15 cellular contexts compared by ENCODE assay signal in genomic region chr15:80480171-80480811, GRCh38.
A peak's percentile ranks its signal among the peaks of the same experiment; 100 is the strongest.
DNase-seq lines count a peak whose midpoint lies in the region; ATAC-seq and TF ChIP-seq lines count a peak whose summit lies in the region.
"Had no signal": no experiment of that assay in that cellular context is flagged by ENCODE, and none has a peak within 500 bp of the region (broad histone marks: within the 10 kb centered on the region; RNA-seq: fewer than 3 reads in every experiment).

No MANE protein-coding gene starts in this region.

- H3K36me3 ChIP-seq in right lobe of liver = no peaks in the 10 kb centered on the region
- H3K36me3 ChIP-seq in tibial artery = peaks cover 5 to 7% (median 6%) of the 10 kb centered on the region in 3 donors
- H3K36me3 ChIP-seq: thyroid gland had no signal

- WGBS in right lobe of liver (ENCODE audit: insufficient coverage, low coverage, low lambda C conversion rate, missing lambda C conversion rate) = 48% methylated on average over 4 of the region's 6 CpGs

- peak; percentile 82 for DNase-seq in NCI-H2171 treated with DMSO at 0.1 percent for 48 hours (lab: John Stamatoyannopoulos, UW)
- DNase-seq in coronary artery (ENCODE audit: low spot score) = no peak
- no peak for DNase-seq in right lobe of liver
- DNase-seq in tibial artery = peak in 1 of 2 donors; percentile 54
- DNase-seq in DMS 273 treated with DMSO at 0.1 percent for 48 hours (lab: John Stamatoyannopoulos, UW) = no peak
- DNase-seq in SHP77 (lab: John Stamatoyannopoulos, UW) = no peak
- DNase-seq in HPDE6-E6E7 (ENCODE audit: extremely low spot score) = no peak
- no peak for DNase-seq in islet precursor cell
- DNase-seq: activated T-cell treated with anti-CD3 and anti-CD28 coated beads, Interleukin-2, amount 50 U/mL, for 72 hours; DMS79; KBM-7; stimulated activated CD4-positive, alpha-beta T cell treated with anti-CD3 and anti-CD28 coated beads, Interleukin-4, amount 100 ng/mL, for 24 hours had no signal

- H3K4me3 ChIP-seq in coronary artery (no peak overlapping the region), right lobe of liver (no peak overlapping the region), tibial artery (no peak overlapping the region)
- H3K4me3 ChIP-seq: thyroid gland had no signal

- no peaks in the 10 kb centered on the region for H3K4me1 ChIP-seq in right lobe of liver
- H3K4me1 ChIP-seq in tibial artery = peaks cover 0 to 61% (median 24%) of the 10 kb centered on the region in 4 donors

- intact Hi-C loops in right lobe of liver (cut with DNase I) = no loop called here
- intact Hi-C loops in tibial artery (cut with DNase I; ENCODE audit: low total_unique reads) = no loop called here

- H3K27ac ChIP-seq in coronary artery (peak overlapping the region; percentile 26 to 77), right lobe of liver (peak overlapping the region in 1 of 3 donors; percentile 24), tibial artery (peak overlapping the region; percentile 55 to 58)
- H3K27ac ChIP-seq: RWPE1, thyroid gland, VCaP had no signal

- H3K9me3 ChIP-seq in right lobe of liver (no peaks in the 10 kb centered on the region), tibial artery (peaks cover 0 to 5% (median 0%) of the 10 kb centered on the region in 3 donors)
- H3K9me3 ChIP-seq: thyroid gland had no signal

- peak in 3 of 4 donors; percentile 20 to 39 (median 36) for ATAC-seq in right lobe of liver
- ATAC-seq: activated T-cell treated with anti-CD3 and anti-CD28 coated beads, Interleukin-2, amount 50 U/mL, for 72 hours had no signal

- H3K27me3 ChIP-seq in right lobe of liver (no peaks in the 10 kb centered on the region), tibial artery (no peaks in the 10 kb centered on the region)
- H3K27me3 ChIP-seq: thyroid gland had no signal

- no peak for TF ChIP-seq CTCF in coronary artery (IDR thresholded peaks at IDR 0.05)
- TF ChIP-seq CTCF in right lobe of liver (IDR thresholded peaks at IDR 0.05) = no peak
- TF ChIP-seq CTCF in tibial artery (IDR thresholded peaks at IDR 0.05) = no peak

- TF ChIP-seq POLR2A in right lobe of liver (IDR thresholded peaks at IDR 0.05) = no peak
